11 cellular contexts compared by ENCODE assay signal in genomic region chr12:56943878-56944277, GRCh38. TPM values are rescaled to one million over a fixed set of nuclear protein-coding genes. Genes with fewer than 3 reads are reported as not detected.
"Had no signal": no experiment of that assay in that cellular context is flagged by ENCODE, and none has a peak within 500 bp of the region (broad histone marks: within the 10 kb centered on the region; RNA-seq: fewer than 3 reads in every experiment).

No MANE protein-coding gene starts in this region.

- H3K9me3 ChIP-seq: HAP-1 had no signal

- H3K27ac Mint-ChIP-seq: HFFc6, IgD-negative memory B cell had no signal

- H3K9ac ChIP-seq: GM23248 had no signal

- H3K4me3 ChIP-seq: GM23248, HAP-1 had no signal

- ATAC-seq: HCT116 had no signal

- DNase-seq: GM23248, GOT3, H7, HFFc6, KG1 had no signal

- H2AFZ ChIP-seq: GM23248 had no signal

- H3K27ac ChIP-seq: GM23248, HL-60 had no signal

- H3K4me1 ChIP-seq: HAP-1 had no signal

- H3K4me3 Mint-ChIP-seq: HFFc6, IgD-negative memory B cell had no signal

- H3K9me3 Mint-ChIP-seq: HFFc6 had no signal

- H3K36me3 ChIP-seq: HAP-1 had no signal

RNA-seq across cellular contexts. Expression of gene SDR9C7, which starts 9.7 kb away (rescaled TPM):
- total RNA-seq: GM23248, HFFc6, HT1080 had no signal
- polyA plus RNA-seq: GM23248, IgD-negative memory B cell had no signal

RNA-seq across cellular contexts. Expression of gene RDH16, which starts 13.5 kb away (rescaled TPM):
- total RNA-seq: GM23248, H4, HFFc6, HT1080 had no signal
- polyA plus RNA-seq: GM23248 had no signal
